Comparison of ENCODE assay signal across 8 cellular contexts in genomic region chr6:127737009-127737486, GRCh38.
DNase-seq lines count a peak whose midpoint lies in the region; ATAC-seq and TF ChIP-seq lines count a peak whose summit lies in the region.

No MANE protein-coding gene starts in this region.

- H3K27ac ChIP-seq in neural cell (ENCODE audit: low read length), result no peak overlapping the region

- no peaks in the 10 kb centered on the region for H3K9me3 ChIP-seq in neural cell (ENCODE audit: low read length)

- no peaks in the 10 kb centered on the region for H4K20me1 ChIP-seq in neural cell (ENCODE audit: insufficient read depth)

- H3K36me3 ChIP-seq in neural cell (ENCODE audit: insufficient read depth, low read length), result no peaks in the 10 kb centered on the region

- H3K4me2 ChIP-seq in neural cell (ENCODE audit: low read length), result no peak overlapping the region

- no peaks in the 10 kb centered on the region for H3K9me3 Mint-ChIP-seq in activated CD4-positive, alpha-beta memory T cell treated with anti-CD3 and anti-CD28 coated beads, Interleukin-2, amount 10 ng/mL, durations not matched to agents 7 days and 5 days

- CTCF ChIA-PET in activated CD4-positive, alpha-beta memory T cell treated with anti-CD3 and anti-CD28 coated beads, Interleukin-2, amount 10 ng/mL, durations not matched to agents 7 days and 5 days (lab: Charles Lee), result interaction anchor here (0.5 to 2.5 kb wide), 20 partner anchors 10 to 783 kb away, joined by 3 to 22 read pairs (median 4); partner anchors contain the start of gene PTPRK

- no peaks in the 10 kb centered on the region for H3F3A ChIP-seq in neural cell (ENCODE audit: insufficient read depth, low read length, poor library complexity, severe bottlenecking)

- DNase-seq in ELR (ENCODE audit: low read depth) (peak; percentile 80), NCI-H510A treated with DMSO at 0.1 percent for 48 hours (lab: John Stamatoyannopoulos, UW) (peak; percentile 74), fibroblast of gingiva (ENCODE audit: low read depth) (peak; percentile 66), GDM1 (lab: John Stamatoyannopoulos, UW) (no peak)
- peak; percentile 34 for DNase-seq in activated CD4-positive, alpha-beta memory T cell treated with anti-CD3 and anti-CD28 coated beads, Interleukin-2, amount 10 ng/mL, durations not matched to agents 7 days and 5 days

- no peaks in the 10 kb centered on the region for H3K27me3 ChIP-seq in neural cell (ENCODE audit: insufficient read depth, low read depth, low read length)

- H3K27me3 Mint-ChIP-seq in activated CD4-positive, alpha-beta memory T cell treated with anti-CD3 and anti-CD28 coated beads, Interleukin-2, amount 10 ng/mL, durations not matched to agents 7 days and 5 days, result no peaks in the 10 kb centered on the region

- peak; percentile 96 for TF ChIP-seq RAD21 in neural cell (conservative IDR thresholded peaks at IDR 0.05)

- H3K4me3 Mint-ChIP-seq in activated CD4-positive, alpha-beta memory T cell treated with anti-CD3 and anti-CD28 coated beads, Interleukin-2, amount 10 ng/mL, durations not matched to agents 7 days and 5 days, result no peak overlapping the region

- H3K9me2 ChIP-seq in neural cell (ENCODE audit: insufficient read depth, low read length), result no peaks in the 10 kb centered on the region

- ATAC-seq in GM21390 (IDR thresholded peaks at IDR 0.05; ENCODE audit: unreplicated experiment) (peak; percentile 92), HG03571 (IDR thresholded peaks at IDR 0.05; ENCODE audit: unreplicated experiment) (peak; percentile 84)

- H3K36me3 Mint-ChIP-seq in activated CD4-positive, alpha-beta memory T cell treated with anti-CD3 and anti-CD28 coated beads, Interleukin-2, amount 10 ng/mL, durations not matched to agents 7 days and 5 days (ENCODE audit: low read depth), result peaks cover 23% of the 10 kb centered on the region

- H3K9ac ChIP-seq in neural cell (ENCODE audit: low read length), result no peak overlapping the region

- POLR2A ChIA-PET in activated CD4-positive, alpha-beta memory T cell treated with anti-CD3 and anti-CD28 coated beads, Interleukin-2, amount 10 ng/mL, durations not matched to agents 7 days and 5 days (lab: Charles Lee), result no interaction called here

- no peaks in the 10 kb centered on the region for H3K4me1 Mint-ChIP-seq in activated CD4-positive, alpha-beta memory T cell treated with anti-CD3 and anti-CD28 coated beads, Interleukin-2, amount 10 ng/mL, durations not matched to agents 7 days and 5 days

- H2AFZ ChIP-seq in neural cell (ENCODE audit: low read depth, low read length), result no peak overlapping the region

- H3K27ac Mint-ChIP-seq in activated CD4-positive, alpha-beta memory T cell treated with anti-CD3 and anti-CD28 coated beads, Interleukin-2, amount 10 ng/mL, durations not matched to agents 7 days and 5 days, result no peak overlapping the region

- TF ChIP-seq CTCF in neural cell (IDR thresholded peaks at IDR 0.05; ENCODE audit: poor library complexity, severe bottlenecking), result peak; percentile 88

- H3K79me2 ChIP-seq in neural cell (replicated peaks; ENCODE audit: insufficient read depth, low read length), result no peaks in the 10 kb centered on the region

- no peak overlapping the region for H3K4me3 ChIP-seq in neural cell (ENCODE audit: low read length)

- TF ChIP-seq EP300 in neural cell (conservative IDR thresholded peaks at IDR 0.05; ENCODE audit: poor library complexity, severe bottlenecking), result peak; percentile 23

TF ChIP-seq in neural cell, 6 proteins besides CTCF, POLR2A, EP300 and RAD21:
- peak; percentile 42 for TF ChIP-seq REST (IDR thresholded peaks at IDR 0.05; ENCODE audit: borderline replicate concordance)
- TF ChIP-seq SMC3 (conservative IDR thresholded peaks at IDR 0.05; ENCODE audit: poor library complexity), result peak; percentile 95
- no peak for TF ChIP-seq TAF1 (IDR thresholded peaks at IDR 0.05; ENCODE audit: low read depth)
- TF ChIP-seq EZH2 (IDR thresholded peaks at IDR 0.05; ENCODE audit: borderline replicate concordance, insufficient read depth, low read length, poor library complexity, severe bottlenecking), result no peak
